ENCODE assay signal across 10 cellular contexts in the genomic region with DNA sequence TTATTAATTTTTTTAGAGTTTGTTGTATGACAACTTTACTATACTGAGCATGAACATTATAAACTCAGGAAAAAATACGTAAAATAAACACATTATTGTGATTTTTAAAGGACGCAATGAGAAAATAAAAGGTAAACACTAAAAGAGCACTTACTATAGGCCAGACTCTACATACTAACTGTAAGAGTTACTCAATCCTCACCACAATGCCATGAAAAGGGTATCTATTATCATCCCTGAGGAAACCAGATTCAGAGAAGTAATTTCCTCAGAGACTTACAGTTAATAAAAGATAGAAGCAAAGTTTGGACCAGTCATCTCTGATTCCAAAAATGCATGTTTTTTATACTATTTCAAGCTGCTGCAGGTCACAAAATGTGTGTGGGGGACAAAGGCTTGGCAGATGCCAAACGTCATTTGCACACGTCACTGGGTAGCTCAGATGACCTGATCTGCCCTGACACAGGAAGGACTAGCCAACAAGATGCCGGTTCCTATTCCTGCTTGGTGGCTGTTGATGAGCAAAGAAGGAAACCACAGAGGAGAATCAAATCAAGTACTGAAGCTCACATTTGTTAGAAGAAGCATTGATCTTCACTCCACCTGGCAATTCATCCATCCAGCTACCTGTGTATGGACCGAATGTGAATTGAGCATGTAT. TPM values are rescaled to one million over a fixed set of nuclear protein-coding genes. Genes with fewer than 3 reads are reported as not detected.
A peak's percentile ranks its signal among the peaks of the same experiment; 100 is the strongest.
DNase-seq lines count a peak whose midpoint lies in the region; ATAC-seq and TF ChIP-seq lines count a peak whose summit lies in the region.
"Had no signal": no experiment of that assay in that cellular context is flagged by ENCODE, and none has a peak within 500 bp of the region (broad histone marks: within the 10 kb centered on the region; RNA-seq: fewer than 3 reads in every experiment).

No MANE protein-coding gene starts in this region.

- H3K36me3 ChIP-seq in lower lobe of right lung (no peaks in the 10 kb centered on the region), WERI-Rb-1 (no peaks in the 10 kb centered on the region), testis (ENCODE audit: low read depth, missing control alignments) (no peaks in the 10 kb centered on the region)

- no TSS peak for BruUV-seq in MCF 10A (replicated peaks; lab: Mats Ljungman, UMichigan)

- H3K27me3 Mint-ChIP-seq in activated CD8-positive, alpha-beta memory T cell treated with anti-CD3 and anti-CD28 coated beads, Interleukin-2, amount 10 ng/mL, durations not matched to agents 7 days and 5 days = no peaks in the 10 kb centered on the region
- peaks cover 34% of the 10 kb centered on the region for H3K27me3 Mint-ChIP-seq in MCF 10A (ENCODE audit: insufficient read depth, unreplicated experiment)

- H3K4me1 ChIP-seq in lower lobe of right lung (no peaks in the 10 kb centered on the region), testis (peaks cover 13% of the 10 kb centered on the region)

- intact Hi-C loops in lower lobe of right lung (cut with DNase I) = no loop called here
- intact Hi-C loops in MCF 10A (cut with micrococcal nuclease) = no loop called here
- intact Hi-C loops in testis (cut with DNase I; ENCODE audit: low total_unique reads) = no loop called here

- H3K4me1 Mint-ChIP-seq in activated CD8-positive, alpha-beta memory T cell treated with anti-CD3 and anti-CD28 coated beads, Interleukin-2, amount 10 ng/mL, durations not matched to agents 7 days and 5 days = peaks cover 54% of the 10 kb centered on the region
- no peaks in the 10 kb centered on the region for H3K4me1 Mint-ChIP-seq in MCF 10A (ENCODE audit: insufficient read depth, unreplicated experiment)

- TF ChIP-seq POLR2A in testis (IDR thresholded peaks at IDR 0.05) = no peak

- H3K27me3 ChIP-seq in lower lobe of right lung (ENCODE audit: low read depth) (no peaks in the 10 kb centered on the region), WERI-Rb-1 (ENCODE audit: insufficient read depth, low read depth, severe bottlenecking) (no peaks in the 10 kb centered on the region), testis (no peaks in the 10 kb centered on the region)

- POLR2A ChIA-PET in MCF 10A (lab: Yijun Ruan, JAX) = no interaction called here

- ATAC-seq in activated CD8-positive, alpha-beta memory T cell treated with anti-CD3 and anti-CD28 coated beads, Interleukin-2, amount 10 ng/mL, durations not matched to agents 7 days and 5 days = peak; percentile 85
- ATAC-seq in lower lobe of right lung (peak; percentile 54 to 64), HG03095 (IDR thresholded peaks at IDR 0.05; ENCODE audit: unreplicated experiment) (no peak)

- H3K27ac ChIP-seq in lower lobe of right lung (no peak overlapping the region), WERI-Rb-1 (no peak overlapping the region), testis (no peak overlapping the region)

- H3K4me3 ChIP-seq in lower lobe of right lung (no peak overlapping the region), WERI-Rb-1 (ENCODE audit: low read depth, low read length) (no peak overlapping the region), testis (no peak overlapping the region)

- H3K9me3 ChIP-seq in lower lobe of right lung (no peaks in the 10 kb centered on the region), WERI-Rb-1 (ENCODE audit: severe bottlenecking) (no peaks in the 10 kb centered on the region), testis (no peaks in the 10 kb centered on the region)

- H3K36me3 Mint-ChIP-seq in activated CD8-positive, alpha-beta memory T cell treated with anti-CD3 and anti-CD28 coated beads, Interleukin-2, amount 10 ng/mL, durations not matched to agents 7 days and 5 days = peaks cover 29% of the 10 kb centered on the region
- H3K36me3 Mint-ChIP-seq in MCF 10A (ENCODE audit: insufficient read depth, unreplicated experiment) = no peaks in the 10 kb centered on the region

- H3K4me3 Mint-ChIP-seq in activated CD8-positive, alpha-beta memory T cell treated with anti-CD3 and anti-CD28 coated beads, Interleukin-2, amount 10 ng/mL, durations not matched to agents 7 days and 5 days = peak overlapping the region; percentile 11
- H3K4me3 Mint-ChIP-seq in MCF 10A (ENCODE audit: unreplicated experiment) = no peak overlapping the region

- TF ChIP-seq CTCF in lower lobe of right lung (IDR thresholded peaks at IDR 0.05) (no peak), MCF 10A (IDR thresholded peaks at IDR 0.05; ENCODE audit: unreplicated experiment) (no peak), WERI-Rb-1 (IDR thresholded peaks at IDR 0.05; ENCODE audit: low read depth, low read length) (no peak), testis (IDR thresholded peaks at IDR 0.05) (no peak)

- CTCF ChIA-PET in activated CD8-positive, alpha-beta memory T cell treated with anti-CD3 and anti-CD28 coated beads, Interleukin-2, amount 10 ng/mL, durations not matched to agents 7 days and 5 days (lab: Charles Lee) = interaction anchor here (0.7 to 1.7 kb wide), 7 partner anchors 10 to 47 kb away, joined by 3 to 5 read pairs (median 4); no protein-coding TSS in a partner anchor
- CTCF ChIA-PET in MCF 10A (lab: Yijun Ruan, JAX) = interaction anchor here (0.6 kb wide), 1 partner anchor 831 kb away, joined by 3 read pairs; no protein-coding TSS in a partner anchor

- DNase-seq in AML-193 (lab: John Stamatoyannopoulos, UW) (peak; percentile 77 to 78), MV-4-11 (lab: John Stamatoyannopoulos, UW) (peak; percentile 84), lower lobe of right lung (no peak), MCF 10A (ENCODE audit: unreplicated experiment) (no peak), WERI-Rb-1 (no peak), testis (no peak)
- DNase-seq in activated CD8-positive, alpha-beta memory T cell treated with anti-CD3 and anti-CD28 coated beads, Interleukin-2, amount 10 ng/mL, durations not matched to agents 7 days and 5 days = peak; percentile 84
- DNase-seq: erythroblast, NCI-H2107 had no signal

- no peaks in the 10 kb centered on the region for H3K9me3 Mint-ChIP-seq in activated CD8-positive, alpha-beta memory T cell treated with anti-CD3 and anti-CD28 coated beads, Interleukin-2, amount 10 ng/mL, durations not matched to agents 7 days and 5 days (ENCODE audit: low read depth)
- no peaks in the 10 kb centered on the region for H3K9me3 Mint-ChIP-seq in MCF 10A (ENCODE audit: unreplicated experiment)

- 82 to 86% methylated on average over 6 of the region's 6 CpGs for WGBS in testis, 2 donors

- H3K27ac Mint-ChIP-seq in activated CD8-positive, alpha-beta memory T cell treated with anti-CD3 and anti-CD28 coated beads, Interleukin-2, amount 10 ng/mL, durations not matched to agents 7 days and 5 days = peak overlapping the region; percentile 80
- H3K27ac Mint-ChIP-seq in MCF 10A (ENCODE audit: low read depth, unreplicated experiment) = no peak overlapping the region

RNA-seq across cellular contexts. Expression of a gene that starts 42.3 kb away (rescaled TPM):
- total RNA-seq in activated CD8-positive, alpha-beta memory T cell treated with anti-CD3 and anti-CD28 coated beads, Interleukin-2, amount 10 ng/mL, durations not matched to agents 7 days and 5 days = 10 to 100 TPM; 30.9 to 31.5 TPM
- total RNA-seq in lower lobe of right lung (36.7 TPM), MCF 10A (2022) (not detected in 2 replicates), testis (1 to 10 TPM in 1 of 2 donors, under 1 TPM in 1; 0.55 to 1.5 TPM)
- polyA plus RNA-seq in testis (ENCODE audit: insufficient read depth, low read depth, low replicate concordance) = 1.4 TPM

Comparison
In these comparisons a context has a peak if more than half of its experiments do, and no peak if none do; other contexts are left out.
1. DNase-seq: peak in AML-193 (2 of 2), MV-4-11 (single experiment) and activated CD8-positive, alpha-beta memory T cell treated with anti-CD3 and anti-CD28 coated beads, Interleukin-2, amount 10 ng/mL, durations not matched to agents 7 days and 5 days (single experiment); none in lower lobe of right lung (single experiment), MCF 10A (single experiment), WERI-Rb-1 (single experiment) and testis (single experiment).
2. RNA of a gene that starts 42.3 kb away (total RNA-seq): 36.7 TPM in lower lobe of right lung (single experiment) and 30.9 to 31.5 TPM in activated CD8-positive, alpha-beta memory T cell treated with anti-CD3 and anti-CD28 coated beads, Interleukin-2, amount 10 ng/mL, durations not matched to agents 7 days and 5 days; 0.55 to 1.5 TPM in testis and not detected in MCF 10A; every median in the first group is over 10 times any median in the second.